Comparison of ENCODE assay signal across 8 cellular contexts in the genomic region with DNA sequence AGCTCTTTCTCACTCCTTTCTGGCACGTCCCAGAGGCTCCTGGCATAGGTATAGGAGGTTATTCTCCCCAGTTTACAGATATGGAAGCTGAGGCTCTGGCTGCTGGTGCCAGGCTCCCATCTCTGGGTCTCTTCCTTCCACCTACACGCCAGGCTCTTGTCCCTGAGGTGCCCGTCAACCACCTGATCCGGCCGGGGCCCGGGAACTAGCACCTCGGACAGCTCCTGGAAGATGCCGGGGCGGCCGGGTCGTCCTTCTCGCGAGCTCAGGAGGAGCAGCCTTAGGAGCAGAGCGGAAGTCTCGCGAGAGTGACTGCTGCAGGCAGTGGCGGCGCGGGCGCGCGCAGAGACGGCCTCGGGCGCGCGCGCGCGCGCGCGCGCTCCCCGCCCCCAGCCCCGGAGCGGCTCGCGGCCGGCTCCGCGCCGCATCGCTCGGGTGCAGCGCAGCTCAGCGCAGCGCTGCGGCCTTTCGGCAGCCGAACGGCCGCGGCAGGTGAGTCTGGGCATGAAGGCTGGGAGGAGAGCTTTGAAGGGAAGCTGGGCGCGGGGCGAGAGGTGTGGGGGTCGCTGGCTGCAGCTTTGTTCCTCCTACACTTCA. TPM values are rescaled to one million over a fixed set of nuclear protein-coding genes. Genes with fewer than 3 reads are reported as not detected.
DNase-seq lines count a peak whose midpoint lies in the region; ATAC-seq and TF ChIP-seq lines count a peak whose summit lies in the region.

A gene with protein sequence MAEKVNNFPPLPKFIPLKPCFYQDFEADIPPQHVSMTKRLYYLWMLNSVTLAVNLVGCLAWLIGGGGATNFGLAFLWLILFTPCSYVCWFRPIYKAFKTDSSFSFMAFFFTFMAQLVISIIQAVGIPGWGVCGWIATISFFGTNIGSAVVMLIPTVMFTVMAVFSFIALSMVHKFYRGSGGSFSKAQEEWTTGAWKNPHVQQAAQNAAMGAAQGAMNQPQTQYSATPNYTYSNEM (plus strand): TSS at position 382 of the 597 bp plus-strand sequence. CDS start 16,277 bp downstream, outside the sequence.

- ATAC-seq in heart right ventricle, result peak; percentile 87 to 97 (median 93)

- peaks cover 11% of the 10 kb centered on the region for H3K79me2 ChIP-seq in parathyroid adenoma

- H3K4me1 ChIP-seq in heart right ventricle (peaks cover 6 to 19% (median 12%) of the 10 kb centered on the region in 9 donors), parathyroid adenoma (peaks cover 2% of the 10 kb centered on the region), thyroid gland (peaks cover 8 to 10% of the 10 kb centered on the region in 2 donors)

- peaks cover 0 to 39% (median 7%) of the 10 kb centered on the region in 7 donors for H3K27me3 ChIP-seq in heart right ventricle
- H3K27me3 ChIP-seq in parathyroid adenoma (ENCODE audit: control insufficient read depth, insufficient read depth, low read length), result no peaks in the 10 kb centered on the region
- H3K27me3 ChIP-seq in thyroid gland, result no peaks in the 10 kb centered on the region

- TF ChIP-seq CTCF in heart right ventricle (IDR thresholded peaks at IDR 0.05), result no peak
- no peak for TF ChIP-seq CTCF in parathyroid adenoma (IDR thresholded peaks at IDR 0.05)
- TF ChIP-seq CTCF in thyroid gland (IDR thresholded peaks at IDR 0.05), result no peak

- H3K36me3 ChIP-seq in heart right ventricle (no peaks in the 10 kb centered on the region), parathyroid adenoma (ENCODE audit: control insufficient read depth, insufficient read depth, low read length) (no peaks in the 10 kb centered on the region), thyroid gland (no peaks in the 10 kb centered on the region)

- DNase-seq in DMS53 (lab: John Stamatoyannopoulos, UW) (peak; percentile 97), HEK293T (ENCODE audit: extremely low spot score) (peak; percentile 100), NCI-H146 (lab: John Stamatoyannopoulos, UW) (peak; percentile 95), T-helper 1 cell (peak; percentile 83 to 89 (median 86)), amniotic stem cell (lab: John Stamatoyannopoulos, UW) (peak; percentile 89), heart right ventricle (peak; percentile 89 to 93), thyroid gland (peak; percentile 96 to 97)

- TF ChIP-seq POLR2A in thyroid gland (IDR thresholded peaks at IDR 0.05), result peak in 1 of 2 donors; percentile 27

- peak within 1 kb of the TSS; percentile 55 to 78 (median 72) for H3K4me3 ChIP-seq in heart right ventricle
- peak within 1 kb of the TSS; percentile 85 for H3K4me3 ChIP-seq in parathyroid adenoma (ENCODE audit: low read depth, low read length)
- peak within 1 kb of the TSS; percentile 48 to 82 (median 56) for H3K4me3 ChIP-seq in thyroid gland (replicated peaks in 1 of 3)

- H3K9me3 ChIP-seq in heart right ventricle, result no peaks in the 10 kb centered on the region
- no peaks in the 10 kb centered on the region for H3K9me3 ChIP-seq in parathyroid adenoma (ENCODE audit: control insufficient read depth, low read length)
- no peaks in the 10 kb centered on the region for H3K9me3 ChIP-seq in thyroid gland

- peak within 1 kb of the TSS; percentile 97 for H3K4me2 ChIP-seq in parathyroid adenoma (ENCODE audit: low read length)

- CTCF ChIA-PET in HEK293T (lab: Yijun Ruan, JAX), result interaction anchor here (1.0 to 1.3 kb wide), 3 partner anchors 20 to 94 kb away, joined by 4 to 7 read pairs (median 5); no protein-coding TSS in a partner anchor

- peak within 1 kb of the TSS; percentile 29 for H3K9ac ChIP-seq in parathyroid adenoma

- POLR2A ChIA-PET in HEK293T (lab: Yijun Ruan, JAX), result interaction anchor here (0.5 to 2.9 kb wide), 24 partner anchors 9 to 458 kb away, joined by 3 to 41 read pairs (median 4); a partner anchor contains a TSS

- intact Hi-C loops in heart right ventricle (cut with DNase I), result no loop called here
- intact Hi-C loops in thyroid gland (cut with DNase I), result no loop called here

- peak within 1 kb of the TSS; percentile 76 for H2AFZ ChIP-seq in parathyroid adenoma

- 0 to 1% methylated on average over 44 to 58 of the region's 58 CpGs for WGBS in heart right ventricle, 2 donors
- WGBS in thyroid gland, 2 donors, result 2 to 7% methylated on average over 7 to 16 of the region's 58 CpGs

- H3K27ac ChIP-seq in heart right ventricle (no peak within 1 kb of the TSS), parathyroid adenoma (peak within 1 kb of the TSS; percentile 91), thyroid gland (no peak within 1 kb of the TSS)

TF ChIP-seq in HEK293T, 16 proteins besides CTCF, POLR2A, EP300 and RAD21:
- TF ChIP-seq HDGF (IDR thresholded peaks at IDR 0.05; ENCODE audit: borderline replicate concordance) (no peak), FOXM1 (IDR thresholded peaks at IDR 0.05; ENCODE audit: borderline replicate concordance) (peak; percentile 69; the same call in 1 of the 2 replicates), NFRKB (IDR thresholded peaks at IDR 0.05) (no peak), FOXA1 (IDR thresholded peaks at IDR 0.05) (no peak), ARNT (IDR thresholded peaks at IDR 0.05) (no peak), ELF4 (IDR thresholded peaks at IDR 0.05) (no peak), SP1 (IDR thresholded peaks at IDR 0.05) (peak; percentile 60; the same call in 1 of the 2 replicates), FOXK2 (IDR thresholded peaks at IDR 0.05) (no peak), SUZ12 (IDR thresholded peaks at IDR 0.05) (no peak)
- TF ChIP-seq, protein P1, sequence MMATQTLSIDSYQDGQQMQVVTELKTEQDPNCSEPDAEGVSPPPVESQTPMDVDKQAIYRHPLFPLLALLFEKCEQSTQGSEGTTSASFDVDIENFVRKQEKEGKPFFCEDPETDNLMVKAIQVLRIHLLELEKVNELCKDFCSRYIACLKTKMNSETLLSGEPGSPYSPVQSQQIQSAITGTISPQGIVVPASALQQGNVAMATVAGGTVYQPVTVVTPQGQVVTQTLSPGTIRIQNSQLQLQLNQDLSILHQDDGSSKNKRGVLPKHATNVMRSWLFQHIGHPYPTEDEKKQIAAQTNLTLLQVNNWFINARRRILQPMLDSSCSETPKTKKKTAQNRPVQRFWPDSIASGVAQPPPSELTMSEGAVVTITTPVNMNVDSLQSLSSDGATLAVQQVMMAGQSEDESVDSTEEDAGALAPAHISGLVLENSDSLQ (IDR thresholded peaks at IDR 0.05), result no peak; the same call in 1 of the 2 replicates

RNA-seq across cellular contexts. Expression of the gene that starts here (rescaled TPM):
- total RNA-seq in heart right ventricle, result 1 to 10 TPM in 9 of 10 donors, under 1 TPM in 1; 0.55 to 7.5 (median 3.8) TPM
- polyA plus RNA-seq in heart right ventricle, result 1 to 10 TPM in 1 of 2 donors, under 1 TPM in 1; 0.73 to 5.3 TPM
- 10 to 100 TPM in 2 of 4 donors, 1 to 10 TPM in 2; 7.6 to 16.7 (median 10.1) TPM for total RNA-seq in thyroid gland
